Comparison of ENCODE assay signal across 1 cellular context in genomic region chr16:6195966-6196365, GRCh38.
A peak's percentile ranks its signal among the peaks of the same experiment; 100 is the strongest.
TF ChIP-seq lines count a peak whose summit lies in the region.

No MANE protein-coding gene starts in this region.

TF ChIP-seq in H1, 55 proteins besides CTCF, POLR2A, EP300 and RAD21:
- no peak for TF ChIP-seq SP4 (IDR thresholded peaks at IDR 0.05; ENCODE audit: low read length)
- no peak for TF ChIP-seq KDM5A (IDR thresholded peaks at IDR 0.05; ENCODE audit: low read length)
- TF ChIP-seq RNF2 (IDR thresholded peaks at IDR 0.05; ENCODE audit: borderline replicate concordance, low read depth, low read length, missing control alignments, poor library complexity, severe bottlenecking): no peak
- peak; percentile 48; the same call in 1 of the 2 replicates for TF ChIP-seq POU5F1 (IDR thresholded peaks at IDR 0.05; ENCODE audit: low read depth, low read length)
- TF ChIP-seq SIX5 (IDR thresholded peaks at IDR 0.05; ENCODE audit: low read depth, low read length): no peak
- TF ChIP-seq CHD7 (IDR thresholded peaks at IDR 0.05; ENCODE audit: insufficient replicate concordance, low read length): peak; percentile 58
- no peak for TF ChIP-seq TBP (IDR thresholded peaks at IDR 0.05; ENCODE audit: low read depth, low read length)
- no peak for TF ChIP-seq SP2 (IDR thresholded peaks at IDR 0.05; ENCODE audit: low read length)
- TF ChIP-seq SRF (IDR thresholded peaks at IDR 0.05; ENCODE audit: low read depth, low read length): peak; percentile 87
- TF ChIP-seq KDM4A (IDR thresholded peaks at IDR 0.05; ENCODE audit: low read depth, low read length, severe bottlenecking): no peak
- TF ChIP-seq HDAC2 (IDR thresholded peaks at IDR 0.05; ENCODE audit: borderline replicate concordance in 1 of 2, low read depth in 2 of 2, low read length in 2 of 2): peak in 1 of 2 experiments; percentile 88; a peak in 1 of 4 replicates
- no peak for TF ChIP-seq CBX5 (IDR thresholded peaks at IDR 0.05; ENCODE audit: low read depth, low read length)
- no peak for TF ChIP-seq PHF8 (conservative IDR thresholded peaks at IDR 0.05; ENCODE audit: low read depth, low read length)
- TF ChIP-seq BCL11A (IDR thresholded peaks at IDR 0.05; ENCODE audit: low read depth in 2 of 2, low read length in 2 of 2): peak in 1 of 2 experiments; percentile 1
- TF ChIP-seq YY1 (IDR thresholded peaks at IDR 0.05; ENCODE audit: low read depth, low read length): peak; percentile 68; the same call in 1 of the 2 replicates
- no peak for TF ChIP-seq MAFK (IDR thresholded peaks at IDR 0.05; ENCODE audit: low read depth, low read length)
- no peak for TF ChIP-seq USF2 (IDR thresholded peaks at IDR 0.05; ENCODE audit: low read length)
- no peak for TF ChIP-seq RBBP5 (IDR thresholded peaks at IDR 0.05; ENCODE audit: borderline replicate concordance, low read depth, low read length)
- peak; percentile 95 for TF ChIP-seq NANOG (IDR thresholded peaks at IDR 0.05; ENCODE audit: insufficient read depth, low read depth, low read length, poor library complexity, severe bottlenecking)
- TF ChIP-seq, protein P1, sequence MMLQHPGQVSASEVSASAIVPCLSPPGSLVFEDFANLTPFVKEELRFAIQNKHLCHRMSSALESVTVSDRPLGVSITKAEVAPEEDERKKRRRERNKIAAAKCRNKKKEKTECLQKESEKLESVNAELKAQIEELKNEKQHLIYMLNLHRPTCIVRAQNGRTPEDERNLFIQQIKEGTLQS (IDR thresholded peaks at IDR 0.05; ENCODE audit: insufficient read depth, low read depth, low read length): no peak
- TF ChIP-seq SP1 (IDR thresholded peaks at IDR 0.05; ENCODE audit: low read depth, low read length): peak; percentile 79
- no peak for TF ChIP-seq RXRA (IDR thresholded peaks at IDR 0.05; ENCODE audit: insufficient read depth, low read depth, low read length)
- no peak for TF ChIP-seq ATF2 (IDR thresholded peaks at IDR 0.05; ENCODE audit: low read length)
- TF ChIP-seq, protein P2, sequence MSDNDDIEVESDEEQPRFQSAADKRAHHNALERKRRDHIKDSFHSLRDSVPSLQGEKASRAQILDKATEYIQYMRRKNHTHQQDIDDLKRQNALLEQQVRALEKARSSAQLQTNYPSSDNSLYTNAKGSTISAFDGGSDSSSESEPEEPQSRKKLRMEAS (IDR thresholded peaks at IDR 0.05): no peak
TF ChIP-seq in H1: peak in this region for 8.
